In the genomic region with DNA sequence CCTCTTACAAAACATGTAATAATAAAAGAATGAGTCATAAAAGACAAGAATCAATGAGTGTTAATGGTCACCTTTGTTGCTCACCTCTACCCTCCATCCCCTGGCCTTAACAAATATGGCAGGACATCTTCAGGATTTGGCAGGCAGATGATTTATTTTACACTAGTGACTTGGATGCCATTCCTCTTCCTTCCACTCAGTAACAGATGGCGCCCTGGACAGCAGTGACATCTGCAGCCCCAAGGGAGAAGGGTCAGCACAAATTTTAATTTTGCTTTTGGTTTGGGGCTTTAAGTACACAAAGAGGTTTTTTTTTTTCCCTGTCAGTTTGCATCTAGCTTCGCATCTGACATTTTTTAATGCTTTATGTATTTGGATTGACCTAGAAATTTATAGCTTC, we compare ENCODE assay signal across 8 cellular contexts.
DNase-seq lines count a peak whose midpoint lies in the region; ATAC-seq, FAIRE-seq and TF ChIP-seq lines count a peak whose summit lies in the region.
"Not testable (repeated sequence)": the region's sequence is repeated elsewhere in the genome, so short reads cannot be mapped to it uniquely, and the experiment has no call there.

No MANE protein-coding gene starts in this region.

- H3K9me3 Mint-ChIP-seq in endothelial cell (ENCODE audit: unreplicated experiment); stimulated activated memory B cell treated with anti-CD40 and anti-IgM and Interleukin-4, amounts not matched to agents 10 μg/mL and 1 μg/mL and 100 μg/mL, for 72 hours: not testable (repeated sequence)

- not testable (repeated sequence) for H3K27me3 Mint-ChIP-seq in endothelial cell (ENCODE audit: unreplicated experiment); stimulated activated memory B cell treated with anti-CD40 and anti-IgM and Interleukin-4, amounts not matched to agents 10 μg/mL and 1 μg/mL and 100 μg/mL, for 72 hours

- not testable (repeated sequence) for H3K9me2 ChIP-seq in PC-3 (replicated peaks; ENCODE audit: low read length)

- FAIRE-seq in D721Med (lab: Jason Lieb, UNC), result not testable (repeated sequence)

- H3K79me2 ChIP-seq in PC-3 (ENCODE audit: low read length), result not testable (repeated sequence)

- H3K4me2 ChIP-seq in PC-3 (ENCODE audit: low read length), result not testable (repeated sequence)

- H3F3A ChIP-seq in PC-3 (ENCODE audit: low read length, unreplicated experiment), result not testable (repeated sequence)

- H3K4me3 ChIP-seq in PC-3 (ENCODE audit: low read length), result not testable (repeated sequence)

- H3K4me1 ChIP-seq in PC-3 (ENCODE audit: insufficient read depth, low read length), result not testable (repeated sequence)

- not testable (repeated sequence) for H3K36me3 ChIP-seq in PC-3 (ENCODE audit: low read depth, low read length)

- not testable (repeated sequence) for DNase-seq in D721Med (ENCODE audit: insufficient read length, low spot score); PC-3
- DNase-seq in endothelial cell (ENCODE audit: low spot score), result peak; percentile 41

- peak; percentile 1 for TF ChIP-seq CTCF in D721Med (IDR thresholded peaks at IDR 0.05; ENCODE audit: insufficient read depth, missing control alignments)
- TF ChIP-seq CTCF in PC-3 (conservative IDR thresholded peaks at IDR 0.05; ENCODE audit: low read depth, low read length); endothelial cell (IDR thresholded peaks at IDR 0.05; ENCODE audit: unreplicated experiment): not testable (repeated sequence)

- not testable (repeated sequence) for H3K4me3 Mint-ChIP-seq in endothelial cell (ENCODE audit: unreplicated experiment); stimulated activated memory B cell treated with anti-CD40 and anti-IgM and Interleukin-4, amounts not matched to agents 10 μg/mL and 1 μg/mL and 100 μg/mL, for 72 hours

- not testable (repeated sequence) for H3K27ac ChIP-seq in PC-3 (ENCODE audit: low read length)

- peak; percentile 92 for ATAC-seq in GM18867 (IDR thresholded peaks at IDR 0.05; ENCODE audit: unreplicated experiment)
- peak; percentile 82 for ATAC-seq in GM21360 (IDR thresholded peaks at IDR 0.05; ENCODE audit: unreplicated experiment)
- ATAC-seq in HG02678 (IDR thresholded peaks at IDR 0.05; ENCODE audit: unreplicated experiment), result peak; percentile 87
- ATAC-seq in HG03196 (IDR thresholded peaks at IDR 0.05; ENCODE audit: unreplicated experiment), result peak; percentile 73
- ATAC-seq in PC-3, result peak; percentile 90
- ATAC-seq in stimulated activated memory B cell treated with anti-CD40 and anti-IgM and Interleukin-4, amounts not matched to agents 10 μg/mL and 1 μg/mL and 100 μg/mL, for 72 hours, result peak; percentile 67

- not testable (repeated sequence) for H4K20me1 ChIP-seq in PC-3 (ENCODE audit: low read length)

- not testable (repeated sequence) for BruUV-seq in PC-3 (replicated peaks; lab: Mats Ljungman, UMichigan)

- not testable (repeated sequence) for H3K27ac Mint-ChIP-seq in endothelial cell (ENCODE audit: unreplicated experiment); stimulated activated memory B cell treated with anti-CD40 and anti-IgM and Interleukin-4, amounts not matched to agents 10 μg/mL and 1 μg/mL and 100 μg/mL, for 72 hours

- not testable (repeated sequence) for H3K36me3 Mint-ChIP-seq in endothelial cell (ENCODE audit: low read depth, unreplicated experiment); stimulated activated memory B cell treated with anti-CD40 and anti-IgM and Interleukin-4, amounts not matched to agents 10 μg/mL and 1 μg/mL and 100 μg/mL, for 72 hours

- H3K9ac ChIP-seq in PC-3 (ENCODE audit: low read length), result not testable (repeated sequence)

- not testable (repeated sequence) for H3K4me1 Mint-ChIP-seq in endothelial cell (ENCODE audit: unreplicated experiment); stimulated activated memory B cell treated with anti-CD40 and anti-IgM and Interleukin-4, amounts not matched to agents 10 μg/mL and 1 μg/mL and 100 μg/mL, for 72 hours

- H2AFZ ChIP-seq in PC-3 (ENCODE audit: low read length), result not testable (repeated sequence)

- H3K9me3 ChIP-seq in PC-3 (ENCODE audit: low read length), result not testable (repeated sequence)

- CTCF ChIA-PET in PC-3 (lab: Charles Lee), result not testable (repeated sequence)

- POLR2A ChIA-PET in PC-3 (lab: Charles Lee; ENCODE audit: unreplicated experiment), result not testable (repeated sequence)

- intact Hi-C loops in PC-3 (cut with micrococcal nuclease), result not testable (repeated sequence)

- H3K27me3 ChIP-seq in PC-3 (ENCODE audit: low read length), result not testable (repeated sequence)
